Comparison of ENCODE assay signal across 1 cellular context in genomic region chr11:64304316-64305072, GRCh38.
TF ChIP-seq lines count a peak whose summit lies in the region.

No MANE protein-coding gene starts in this region.

TF ChIP-seq in K562, 482 proteins besides CTCF, POLR2A, EP300 and RAD21 (continued from another document and continues in another):
- TF ChIP-seq USF1 (CRISPR knock-in tag; IDR thresholded peaks at IDR 0.05) (peak; percentile 82), HSF4 (CRISPR knock-in tag; IDR thresholded peaks at IDR 0.05; ENCODE audit: borderline replicate concordance) (no peak), KHSRP (IDR thresholded peaks at IDR 0.05) (no peak), TRIM25 (IDR thresholded peaks at IDR 0.05; ENCODE audit: borderline replicate concordance) (no peak), SETDB1 (IDR thresholded peaks at IDR 0.05; ENCODE audit: low read length) (no peak), ZNF655 (CRISPR knock-in tag; IDR thresholded peaks at IDR 0.05) (no peak), ZNF449 (CRISPR knock-in tag; IDR thresholded peaks at IDR 0.05) (no peak), BHLHE40 (IDR thresholded peaks at IDR 0.05; ENCODE audit: low read length) (peak; percentile 87), E2F3 (CRISPR knock-in tag; IDR thresholded peaks at IDR 0.05) (no peak), ZNF57 (CRISPR knock-in tag; IDR thresholded peaks at IDR 0.05) (no peak), HCFC1 (IDR thresholded peaks at IDR 0.05; ENCODE audit: low read depth, low read length) (no peak), ZNF311 (CRISPR knock-in tag; IDR thresholded peaks at IDR 0.05) (0 out of 2 replicates have a peak, but pooled peaks have one; percentile 37), ZNF174 (CRISPR knock-in tag; IDR thresholded peaks at IDR 0.05) (no peak), ZNF668 (CRISPR knock-in tag; IDR thresholded peaks at IDR 0.05) (no peak), ZNF431 (CRISPR knock-in tag; IDR thresholded peaks at IDR 0.05) (peak; percentile 70; the same call in 1 of the 2 replicates), GATA2 (CRISPR knock-in tag; IDR thresholded peaks at IDR 0.05) (no peak), SFPQ (IDR thresholded peaks at IDR 0.05; ENCODE audit: low read depth, low read length) (no peak), EHMT2 (IDR thresholded peaks at IDR 0.05) (no peak), NCOA4 (IDR thresholded peaks at IDR 0.05; ENCODE audit: partially characterized antibody) (no peak), NR4A1 (CRISPR knock-in tag; IDR thresholded peaks at IDR 0.05) (no peak), NR4A1 (tag; IDR thresholded peaks at IDR 0.05) (no peak), MTA3 (IDR thresholded peaks at IDR 0.05; ENCODE audit: borderline replicate concordance) (peak; percentile 82; the same call in 1 of the 2 replicates), POU5F1 (IDR thresholded peaks at IDR 0.05; ENCODE audit: borderline replicate concordance, low read depth, low read length, partially characterized antibody) (no peak), MTA1 (IDR thresholded peaks at IDR 0.05; ENCODE audit: borderline replicate concordance) (no peak), THAP7 (CRISPR knock-in tag; IDR thresholded peaks at IDR 0.05) (no peak), ZNF407 (IDR thresholded peaks at IDR 0.05; ENCODE audit: low read depth) (no peak), HDGF (IDR thresholded peaks at IDR 0.05) (no peak), HDAC2 (IDR thresholded peaks at IDR 0.05) (peak; percentile 72), BCOR (IDR thresholded peaks at IDR 0.05) (no peak; the same call in 1 of the 2 replicates), YY1 (IDR thresholded peaks at IDR 0.05; ENCODE audit: borderline replicate concordance in 1 of 3, control insufficient read depth in 1 of 3, extremely low read depth in 1 of 3, insufficient read depth in 3 of 3, insufficient read length in 1 of 3, insufficient replicate concordance in 2 of 3, low read depth in 1 of 3, low read length in 2 of 3) (peak in 1 of 3 experiments; percentile 7), MEF2D (tag; conservative IDR thresholded peaks at IDR 0.05; ENCODE audit: low read depth) (no peak; the same call in 1 of the 2 replicates), MAZ (CRISPR knock-in tag; conservative IDR thresholded peaks at IDR 0.05 in 1 of 2, IDR thresholded peaks at IDR 0.05 in 1 of 2) (peak in 1 of 2 experiments; percentile 34; a peak in 2 of 4 replicates)
- TF ChIP-seq, protein P1, sequence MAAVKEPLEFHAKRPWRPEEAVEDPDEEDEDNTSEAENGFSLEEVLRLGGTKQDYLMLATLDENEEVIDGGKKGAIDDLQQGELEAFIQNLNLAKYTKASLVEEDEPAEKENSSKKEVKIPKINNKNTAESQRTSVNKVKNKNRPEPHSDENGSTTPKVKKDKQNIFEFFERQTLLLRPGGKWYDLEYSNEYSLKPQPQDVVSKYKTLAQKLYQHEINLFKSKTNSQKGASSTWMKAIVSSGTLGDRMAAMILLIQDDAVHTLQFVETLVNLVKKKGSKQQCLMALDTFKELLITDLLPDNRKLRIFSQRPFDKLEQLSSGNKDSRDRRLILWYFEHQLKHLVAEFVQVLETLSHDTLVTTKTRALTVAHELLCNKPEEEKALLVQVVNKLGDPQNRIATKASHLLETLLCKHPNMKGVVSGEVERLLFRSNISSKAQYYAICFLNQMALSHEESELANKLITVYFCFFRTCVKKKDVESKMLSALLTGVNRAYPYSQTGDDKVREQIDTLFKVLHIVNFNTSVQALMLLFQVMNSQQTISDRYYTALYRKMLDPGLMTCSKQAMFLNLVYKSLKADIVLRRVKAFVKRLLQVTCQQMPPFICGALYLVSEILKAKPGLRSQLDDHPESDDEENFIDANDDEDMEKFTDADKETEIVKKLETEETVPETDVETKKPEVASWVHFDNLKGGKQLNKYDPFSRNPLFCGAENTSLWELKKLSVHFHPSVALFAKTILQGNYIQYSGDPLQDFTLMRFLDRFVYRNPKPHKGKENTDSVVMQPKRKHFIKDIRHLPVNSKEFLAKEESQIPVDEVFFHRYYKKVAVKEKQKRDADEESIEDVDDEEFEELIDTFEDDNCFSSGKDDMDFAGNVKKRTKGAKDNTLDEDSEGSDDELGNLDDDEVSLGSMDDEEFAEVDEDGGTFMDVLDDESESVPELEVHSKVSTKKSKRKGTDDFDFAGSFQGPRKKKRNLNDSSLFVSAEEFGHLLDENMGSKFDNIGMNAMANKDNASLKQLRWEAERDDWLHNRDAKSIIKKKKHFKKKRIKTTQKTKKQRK (IDR thresholded peaks at IDR 0.05; ENCODE audit: borderline replicate concordance, low read depth, low read length): no peak
- TF ChIP-seq, protein P2, sequence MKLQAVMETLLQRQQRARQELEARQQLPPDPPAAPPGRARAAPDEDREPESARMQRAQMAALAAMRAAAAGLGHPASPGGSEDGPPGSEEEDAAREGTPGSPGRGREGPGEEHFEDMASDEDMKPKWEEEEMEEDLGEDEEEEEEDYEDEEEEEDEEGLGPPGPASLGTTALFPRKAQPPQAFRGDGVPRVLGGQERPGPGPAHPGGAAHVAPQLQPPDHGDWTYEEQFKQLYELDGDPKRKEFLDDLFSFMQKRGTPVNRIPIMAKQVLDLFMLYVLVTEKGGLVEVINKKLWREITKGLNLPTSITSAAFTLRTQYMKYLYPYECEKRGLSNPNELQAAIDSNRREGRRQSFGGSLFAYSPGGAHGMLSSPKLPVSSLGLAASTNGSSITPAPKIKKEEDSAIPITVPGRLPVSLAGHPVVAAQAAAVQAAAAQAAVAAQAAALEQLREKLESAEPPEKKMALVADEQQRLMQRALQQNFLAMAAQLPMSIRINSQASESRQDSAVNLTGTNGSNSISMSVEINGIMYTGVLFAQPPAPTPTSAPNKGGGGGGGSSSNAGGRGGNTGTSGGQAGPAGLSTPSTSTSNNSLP (IDR thresholded peaks at IDR 0.05; ENCODE audit: borderline replicate concordance, low read depth, low read length): 0 out of 2 replicates have a peak, but pooled peaks have one; percentile 19
